Comparison of ENCODE assay signal across 2 cellular contexts in the genomic region with DNA sequence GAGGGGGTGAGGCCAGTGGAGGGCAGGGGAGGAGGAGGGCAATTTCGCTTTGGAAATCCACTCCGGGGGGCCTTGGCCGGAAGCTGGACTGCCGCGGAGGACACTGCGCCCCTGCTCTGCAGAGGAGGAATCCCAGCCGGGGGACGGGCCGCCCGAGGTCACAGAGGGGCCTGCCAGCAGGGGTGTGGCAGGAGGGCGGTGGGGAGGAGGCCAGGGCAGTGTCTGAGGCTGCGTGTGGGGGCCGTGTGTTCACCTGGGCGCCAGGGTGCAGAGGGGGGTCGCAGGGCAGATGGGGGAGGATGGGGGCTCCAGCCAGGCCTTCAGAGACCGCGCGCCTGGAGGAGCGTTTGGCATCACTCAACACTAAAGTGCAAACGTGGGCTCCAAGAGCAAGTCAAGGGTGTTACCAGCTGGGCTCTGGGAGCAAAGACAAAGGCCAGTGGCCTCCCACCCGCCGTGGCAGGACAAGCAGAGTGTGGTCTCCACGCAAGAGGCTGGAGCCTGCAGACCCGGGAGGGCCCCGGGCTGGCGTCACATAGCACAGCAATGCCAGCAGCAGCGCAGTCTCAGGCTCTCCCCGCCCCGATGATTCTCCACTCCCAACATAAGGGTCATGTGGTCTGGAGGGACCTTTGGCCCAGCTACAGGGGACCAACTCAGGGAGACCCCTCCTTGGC.
TF ChIP-seq lines count a peak whose summit lies in the region.

No MANE protein-coding gene starts in this region.

TF ChIP-seq in HepG2, 621 proteins besides CTCF, POLR2A, EP300 and RAD21:
- TF ChIP-seq ZNF839 (CRISPR knock-in tag; IDR thresholded peaks at IDR 0.05; ENCODE audit: borderline replicate concordance): no peak
- peak; percentile 22; the same call in 1 of the 2 replicates for TF ChIP-seq RXRB (CRISPR knock-in tag; IDR thresholded peaks at IDR 0.05; ENCODE audit: borderline replicate concordance)
- peak; percentile 86 for TF ChIP-seq ZSCAN25 (CRISPR knock-in tag; IDR thresholded peaks at IDR 0.05)
- no peak for TF ChIP-seq ATF7 (IDR thresholded peaks at IDR 0.05)
- TF ChIP-seq ATF7 (CRISPR knock-in tag; IDR thresholded peaks at IDR 0.05): no peak
TF ChIP-seq in HepG2: peak in this region for 2.

TF ChIP-seq in K562, 482 proteins besides CTCF, POLR2A, EP300 and RAD21:
- TF ChIP-seq MXD1 (CRISPR knock-in tag; IDR thresholded peaks at IDR 0.05; ENCODE audit: borderline replicate concordance, poor library complexity, severe bottlenecking): no peak
- peak; percentile 24 for TF ChIP-seq PCBP1 (IDR thresholded peaks at IDR 0.05; ENCODE audit: low read depth, low read length, poor library complexity, severe bottlenecking)
- TF ChIP-seq U2AF1 (optimal IDR thresholded peaks at IDR 0.05; ENCODE audit: low read depth, low read length): no peak
- peak; percentile 27; the same call in 1 of the 2 replicates for TF ChIP-seq ZBTB7A (IDR thresholded peaks at IDR 0.05; ENCODE audit: borderline replicate concordance, control insufficient read depth, low read depth, low read length)
TF ChIP-seq in K562: peak in this region for 2.
